ENCODE assay signal across 28 cellular contexts in genomic region chr1:53459321-53460175, GRCh38. TPM values are rescaled to one million over a fixed set of nuclear protein-coding genes. Genes with fewer than 3 reads are reported as not detected.
"Had no signal": no experiment of that assay in that cellular context is flagged by ENCODE, and none has a peak within 500 bp of the region (broad histone marks: within the 10 kb centered on the region; RNA-seq: fewer than 3 reads in every experiment).

DMRTB1 (plus strand) TSS chr1:53459399; CDS start chr1:53459454, 55 bp downstream.

- H3K4me1 ChIP-seq: parathyroid adenoma, psoas muscle, suprapubic skin, tibial artery, upper lobe of left lung, vagina had no signal

- H3K4me1 Mint-ChIP-seq: natural killer cell had no signal

- H3K9me3 Mint-ChIP-seq: natural killer cell had no signal

- H3K36me3 Mint-ChIP-seq: natural killer cell, neural progenitor cell had no signal

- H2AFZ ChIP-seq: neural progenitor cell, parathyroid adenoma had no signal

- H3K36me3 ChIP-seq: heart right ventricle, neural progenitor cell, suprapubic skin, tibial artery, upper lobe of left lung, vagina had no signal

- H3K27ac ChIP-seq: heart right ventricle, neural progenitor cell, parathyroid adenoma, psoas muscle, suprapubic skin, tibial artery, upper lobe of left lung, vagina had no signal

- H3K4me3 Mint-ChIP-seq: natural killer cell, neural progenitor cell had no signal

- DNase-seq: cerebellar nuclear complex; dermis blood vessel endothelial cell; effector CD4-positive, alpha-beta T cell; heart right ventricle; hypothalamus; kidney glomerular epithelial cell; mammary epithelial cell; mucosa of descending colon; natural killer cell; psoas muscle; retina; stimulated activated CD4-positive, alpha-beta T cell treated with anti-CD3 and anti-CD28 coated beads, Interleukin-2, amount 100 ng/mL, for 24 hours; stimulated activated CD4-positive, alpha-beta T cell treated with anti-CD3 and anti-CD28 coated beads, Interleukin-4, amount 100 ng/mL, for 4 hours; stimulated activated naive CD4-positive, alpha-beta T cell; tibial artery had no signal

- H3K27me3 ChIP-seq: neural progenitor cell, upper lobe of left lung, vagina had no signal

- H3K4me2 ChIP-seq: neural progenitor cell had no signal

- H3K9me3 ChIP-seq: heart right ventricle, mucosa of descending colon, psoas muscle, suprapubic skin, tibial artery, upper lobe of left lung, vagina had no signal

- ATAC-seq: heart right ventricle, mucosa of descending colon, natural killer cell, psoas muscle, sciatic nerve had no signal

- H3K27ac Mint-ChIP-seq: natural killer cell had no signal

- H3K79me2 ChIP-seq: parathyroid adenoma had no signal

- H3K4me3 ChIP-seq: heart right ventricle, mucosa of descending colon, neural progenitor cell, psoas muscle, suprapubic skin, tibial artery, upper lobe of left lung, vagina had no signal

RNA-seq across cellular contexts. Expression of gene DMRTB1, which starts in this region (rescaled TPM):
- total RNA-seq: dermis blood vessel endothelial cell, fibroblast of lung, frontal cortex, glomerular endothelial cell, heart right ventricle, liver, mammary epithelial cell, mucosa of descending colon, natural killer cell, omental fat pad, psoas muscle, sciatic nerve, skeletal muscle tissue, suprapubic skin, upper lobe of left lung, vagina had no signal
- polyA plus RNA-seq: esophagus, fibroblast of lung, heart right ventricle, liver, mammary epithelial cell, psoas muscle had no signal
